In the genomic region with DNA sequence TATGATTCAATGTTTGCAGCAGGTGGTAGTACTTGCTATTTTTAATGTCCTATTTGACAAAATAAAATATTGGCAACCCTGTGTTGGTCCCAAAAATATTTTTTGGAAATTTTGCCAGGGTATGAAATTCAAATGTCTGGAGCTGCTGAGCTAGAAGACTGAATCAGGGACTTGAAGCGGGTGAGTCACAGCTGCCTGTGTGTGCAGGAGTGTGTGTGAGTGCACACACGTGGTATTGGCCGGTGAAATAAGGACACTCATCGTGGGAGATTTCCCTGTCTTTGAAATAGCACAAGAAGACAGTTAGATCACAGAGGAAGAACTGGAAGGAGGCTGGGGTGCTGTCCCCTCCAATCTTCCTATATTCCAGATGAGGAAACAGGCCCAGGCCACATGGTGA, we compare ENCODE assay signal across 13 cellular contexts.
DNase-seq lines count a peak whose midpoint lies in the region; ATAC-seq and TF ChIP-seq lines count a peak whose summit lies in the region.
"Had no signal": no experiment of that assay in that cellular context is flagged by ENCODE, and none has a peak within 500 bp of the region (broad histone marks: within the 10 kb centered on the region; RNA-seq: fewer than 3 reads in every experiment).

No MANE protein-coding gene starts in this region.

- 0 out of 3 replicates have a peak, but pooled peaks have one; percentile 40 for ATAC-seq in RWPE2 (ENCODE audit: low read depth)
- no peak for ATAC-seq in GM21447 (IDR thresholded peaks at IDR 0.05; ENCODE audit: unreplicated experiment)
- ATAC-seq: right lobe of liver had no signal

- no peaks in the 10 kb centered on the region for H3K9me3 ChIP-seq in GM23248 (ENCODE audit: low read depth)
- no peaks in the 10 kb centered on the region for H3K9me3 ChIP-seq in RWPE2 (ENCODE audit: severe bottlenecking)
- no peaks in the 10 kb centered on the region for H3K9me3 ChIP-seq in sigmoid colon
- no peaks in the 10 kb centered on the region for H3K9me3 ChIP-seq in A673 (ENCODE audit: low read depth, low read length, poor library complexity, severe bottlenecking)
- H3K9me3 ChIP-seq: Caco-2, right lobe of liver had no signal

- 5 to 7% methylated on average over 4 of the region's 4 CpGs for WGBS in GM23248 (ENCODE audit: low coverage in 1 of 2, low lambda C conversion rate in 2 of 2, missing lambda C conversion rate in 2 of 2), 2 experiments
- WGBS in sigmoid colon, 2 donors = 70 to 87% methylated on average over 4 of the region's 4 CpGs

- H3K79me2 ChIP-seq in GM23248 (ENCODE audit: insufficient read depth) = no peaks in the 10 kb centered on the region

- H3K9me2 ChIP-seq in GM23248 (ENCODE audit: insufficient read depth) = no peaks in the 10 kb centered on the region

- no peaks in the 10 kb centered on the region for H3F3A ChIP-seq in GM23248 (ENCODE audit: insufficient read depth)

- intact Hi-C loops in sigmoid colon (cut with DNase I) = no loop called here
- intact Hi-C loops in A673 (cut with micrococcal nuclease; ENCODE audit: unreplicated experiment) = no loop called here

- H3K4me3 ChIP-seq in GM23248 (no peak overlapping the region), RWPE2 (ENCODE audit: severe bottlenecking) (no peak overlapping the region), fibroblast of villous mesenchyme (ENCODE audit: low read depth, low read length) (no peak overlapping the region), sigmoid colon (no peak overlapping the region), A673 (ENCODE audit: low read depth, low read length, poor library complexity, severe bottlenecking) (no peak overlapping the region)
- H3K4me3 ChIP-seq: right lobe of liver, SJCRH30 had no signal

- H3K4me2 ChIP-seq in GM23248 (ENCODE audit: unreplicated experiment) = peak overlapping the region; percentile 7

- TF ChIP-seq CTCF in RWPE2 (IDR thresholded peaks at IDR 0.05; ENCODE audit: poor library complexity, severe bottlenecking) (no peak), fibroblast of villous mesenchyme (IDR thresholded peaks at IDR 0.05; ENCODE audit: insufficient read depth, low read depth, low read length) (no peak), sigmoid colon (IDR thresholded peaks at IDR 0.05) (no peak), A673 (conservative IDR thresholded peaks at IDR 0.05; ENCODE audit: low read depth, low read length) (no peak)

- 0 out of 2 replicates have a peak overlapping the region, but pooled peaks have one; percentile 2 for H3K9ac ChIP-seq in GM23248

- DNase-seq in GM23248 (peak; percentile 98), RWPE2 (ENCODE audit: low spot score) (no peak), fibroblast of villous mesenchyme (ENCODE audit: low read depth) (peak; percentile 73), sigmoid colon (peak; percentile 77), NCI-H510A (lab: John Stamatoyannopoulos, UW) (no peak), A673 (ENCODE audit: low spot score) (no peak)
- DNase-seq: Caco-2, H9, NCI-H1417 treated with DMSO at 0.1 percent for 48 hours, NCI-H526, right lobe of liver, SJCRH30 had no signal

- no peak for TF ChIP-seq POLR2A in sigmoid colon (IDR thresholded peaks at IDR 0.05)

- POLR2A ChIA-PET in A673 (lab: Charles Lee; ENCODE audit: low non-redundant PET) = no interaction called here

- CTCF ChIA-PET in A673 (lab: Charles Lee) = no interaction called here

- no TSS peak for BruUV-seq in A673 (replicated peaks; lab: Mats Ljungman, UMichigan)

- in situ Hi-C loops in GM23248 (cut with MboI) = no loop called here

- TF ChIP-seq EP300 in sigmoid colon (IDR thresholded peaks at IDR 0.05) = no peak

- no peaks in the 10 kb centered on the region for H4K20me1 ChIP-seq in GM23248 (ENCODE audit: insufficient read depth)

- peak overlapping the region; percentile 20 for H3K27ac ChIP-seq in GM23248
- no peak overlapping the region for H3K27ac ChIP-seq in RWPE2 (ENCODE audit: poor library complexity, severe bottlenecking)
- peak overlapping the region in 2 of 4 donors; percentile 25 to 39 for H3K27ac ChIP-seq in sigmoid colon
- no peak overlapping the region for H3K27ac ChIP-seq in A673 (ENCODE audit: low read depth, low read length, poor library complexity, severe bottlenecking)
- H3K27ac ChIP-seq: right lobe of liver, SJCRH30 had no signal

- H2AFZ ChIP-seq in GM23248 = no peak overlapping the region

- H3K36me3 ChIP-seq in GM23248 (ENCODE audit: low read depth) = no peaks in the 10 kb centered on the region
- no peaks in the 10 kb centered on the region for H3K36me3 ChIP-seq in RWPE2 (ENCODE audit: low read depth)
- H3K36me3 ChIP-seq in sigmoid colon = no peaks in the 10 kb centered on the region
- H3K36me3 ChIP-seq in A673 (ENCODE audit: insufficient read depth, low read length, poor library complexity, severe bottlenecking) = no peaks in the 10 kb centered on the region
- H3K36me3 ChIP-seq: right lobe of liver, SJCRH30 had no signal

- no peaks in the 10 kb centered on the region for H3K27me3 ChIP-seq in GM23248 (replicated peaks; ENCODE audit: insufficient read depth)
- H3K27me3 ChIP-seq in RWPE2 (ENCODE audit: insufficient read depth, poor library complexity, severe bottlenecking) = no peaks in the 10 kb centered on the region
- H3K27me3 ChIP-seq in sigmoid colon = no peaks in the 10 kb centered on the region
- no peaks in the 10 kb centered on the region for H3K27me3 ChIP-seq in A673 (replicated peaks; ENCODE audit: insufficient read depth, low read depth, low read length, poor library complexity)
- H3K27me3 ChIP-seq: right lobe of liver, SJCRH30 had no signal

- H3K4me1 ChIP-seq in GM23248 (ENCODE audit: insufficient read depth) = peaks cover 9% of the 10 kb centered on the region
- no peaks in the 10 kb centered on the region for H3K4me1 ChIP-seq in RWPE2 (ENCODE audit: insufficient read depth, poor library complexity, severe bottlenecking)
- H3K4me1 ChIP-seq in sigmoid colon = peaks cover 0 to 8% (median 0%) of the 10 kb centered on the region in 4 donors
- H3K4me1 ChIP-seq in A673 (ENCODE audit: insufficient read depth, low read length, poor library complexity, severe bottlenecking) = peaks cover 6% of the 10 kb centered on the region
- H3K4me1 ChIP-seq: Caco-2, right lobe of liver had no signal

Comparison
In these comparisons a context has a peak if more than half of its experiments do, and no peak if none do; other contexts are left out.
1. DNase-seq: peak in GM23248 (single experiment), fibroblast of villous mesenchyme (single experiment) and sigmoid colon (single experiment); none in RWPE2 (single experiment), NCI-H510A (single experiment) and A673 (single experiment).